9 cellular contexts compared by ENCODE assay signal in the genomic region with DNA sequence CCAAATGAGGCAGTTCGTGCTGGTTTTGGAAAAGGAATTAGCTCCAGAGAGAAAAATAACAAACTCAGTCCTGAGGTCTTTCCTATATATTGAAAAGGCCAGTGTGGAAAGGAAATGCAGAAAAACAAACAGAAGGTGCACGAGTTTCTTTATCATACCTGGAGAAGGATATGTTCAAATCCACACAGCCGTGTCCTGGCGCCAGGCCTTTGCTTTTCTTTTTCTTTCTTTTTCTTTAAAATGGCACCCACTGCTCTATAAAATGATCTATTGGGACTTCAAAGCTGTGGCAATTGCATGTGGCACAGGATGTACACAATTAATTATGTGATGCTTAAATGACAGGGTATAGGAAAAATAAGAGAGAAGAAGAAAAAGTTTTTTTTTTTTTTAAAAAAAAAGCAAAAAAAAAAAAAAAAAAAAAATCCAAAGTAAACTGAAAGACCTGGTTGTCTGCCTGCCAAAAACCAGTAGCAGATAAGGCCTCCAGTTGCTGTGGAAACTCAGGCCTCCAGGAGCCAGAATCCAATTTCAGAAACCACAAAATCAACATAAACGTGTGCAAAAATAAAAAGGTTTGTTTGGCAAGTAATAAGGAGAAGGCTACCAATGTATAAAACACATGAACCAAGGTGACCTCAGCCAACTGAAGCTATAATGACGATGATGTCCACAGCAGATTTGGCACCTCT.
DNase-seq lines count a peak whose midpoint lies in the region; ATAC-seq, FAIRE-seq and TF ChIP-seq lines count a peak whose summit lies in the region.
"Had no signal": no experiment of that assay in that cellular context is flagged by ENCODE, and none has a peak within 500 bp of the region (broad histone marks: within the 10 kb centered on the region; RNA-seq: fewer than 3 reads in every experiment).

No MANE protein-coding gene starts in this region.

- H3K4me2 ChIP-seq in trophoblast cell (ENCODE audit: low read length) = no peak overlapping the region

- H4K8ac ChIP-seq in trophoblast cell (ENCODE audit: low read depth, low read length) = no peak overlapping the region

- no peak overlapping the region for H3K9ac ChIP-seq in trophoblast cell (ENCODE audit: low read length)

- H3K27me3 ChIP-seq in trophoblast cell (ENCODE audit: insufficient read depth, low read length) = no peaks in the 10 kb centered on the region
- H3K27me3 ChIP-seq: ascending aorta had no signal

- no peak overlapping the region for H3K23ac ChIP-seq in trophoblast cell (ENCODE audit: low read length)

- H4K12ac ChIP-seq in trophoblast cell (ENCODE audit: low read depth, low read length) = no peak overlapping the region

- ATAC-seq in HG02610 (IDR thresholded peaks at IDR 0.05; ENCODE audit: unreplicated experiment) (no peak), HG02571 (IDR thresholded peaks at IDR 0.05; ENCODE audit: unreplicated experiment) (no peak)

- H2AFZ ChIP-seq in trophoblast cell (ENCODE audit: insufficient read depth, low read length, poor library complexity) = no peak overlapping the region

- no peaks in the 10 kb centered on the region for H3K79me2 ChIP-seq in trophoblast cell (ENCODE audit: control insufficient read depth, insufficient read depth, low read length, poor library complexity)

- H2AK5ac ChIP-seq in trophoblast cell (ENCODE audit: low read length) = no peak overlapping the region

- H2BK12ac ChIP-seq in trophoblast cell (ENCODE audit: low read length) = no peak overlapping the region

- FAIRE-seq in islet of Langerhans (lab: Jason Lieb, UNC) (peak; percentile 96), GM12892 (lab: Jason Lieb, UNC) (no peak)

- no peak overlapping the region for H3K27ac ChIP-seq in trophoblast cell (ENCODE audit: low read depth, low read length)
- H3K27ac ChIP-seq: ascending aorta had no signal

- H3K36me3 ChIP-seq in trophoblast cell (ENCODE audit: control insufficient read depth in 1 of 2, insufficient read depth in 2 of 2, low read length in 2 of 2) = no peaks in the 10 kb centered on the region
- H3K36me3 ChIP-seq: ascending aorta had no signal

- H3K18ac ChIP-seq in trophoblast cell (ENCODE audit: low read length) = no peak overlapping the region

- no peak overlapping the region for H4K91ac ChIP-seq in trophoblast cell (ENCODE audit: low read depth, low read length)

- H3K9me3 ChIP-seq in trophoblast cell (ENCODE audit: insufficient read depth, low read depth, low read length) = no peaks in the 10 kb centered on the region
- H3K9me3 ChIP-seq: ascending aorta had no signal

- H2BK5ac ChIP-seq in trophoblast cell (ENCODE audit: low read depth, low read length, poor library complexity) = no peak overlapping the region

- H3K14ac ChIP-seq in trophoblast cell (ENCODE audit: low read length) = no peak overlapping the region

- no peaks in the 10 kb centered on the region for H3K79me1 ChIP-seq in trophoblast cell (ENCODE audit: low read length)

- no peak overlapping the region for H3K4ac ChIP-seq in trophoblast cell (ENCODE audit: low read depth, low read length)

- H3K4me3 ChIP-seq in trophoblast cell (ENCODE audit: low read depth, low read length) = no peak overlapping the region
- H3K4me3 ChIP-seq: ascending aorta had no signal

- no peak overlapping the region for H2BK120ac ChIP-seq in trophoblast cell (ENCODE audit: insufficient read depth, low read length, poor library complexity)

- no CpG with 5 or more reads among the region's 6 CpGs for WGBS in trophoblast cell (ENCODE audit: extremely low coverage, insufficient coverage, insufficient read length)

- H3K4me1 ChIP-seq in trophoblast cell (ENCODE audit: control insufficient read depth in 1 of 2, insufficient read depth in 2 of 2, low read length in 2 of 2) = no peaks in the 10 kb centered on the region
- H3K4me1 ChIP-seq: ascending aorta had no signal

- DNase-seq in COLO668 (lab: John Stamatoyannopoulos, UW; ENCODE audit: unreplicated experiment) (peak; percentile 57), NCI-H1105 treated with DMSO at 0.1 percent for 48 hours (lab: John Stamatoyannopoulos, UW) (peak; percentile 99), NCI-H748 (lab: John Stamatoyannopoulos, UW; ENCODE audit: unreplicated experiment) (peak; percentile 100), trophoblast cell (no peak), GM12892 (ENCODE audit: insufficient read length) (no peak)

- TF ChIP-seq POLR2A in GM12892 (IDR thresholded peaks at IDR 0.05; ENCODE audit: low read depth, low read length) = no peak

Comparison
In these comparisons a context has a peak if more than half of its experiments do, and no peak if none do; other contexts are left out.
1. DNase-seq: peak in COLO668 (single experiment), NCI-H1105 treated with DMSO at 0.1 percent for 48 hours (single experiment) and NCI-H748 (single experiment); none in trophoblast cell (0 of 2) and GM12892 (single experiment).